In the genomic region with DNA sequence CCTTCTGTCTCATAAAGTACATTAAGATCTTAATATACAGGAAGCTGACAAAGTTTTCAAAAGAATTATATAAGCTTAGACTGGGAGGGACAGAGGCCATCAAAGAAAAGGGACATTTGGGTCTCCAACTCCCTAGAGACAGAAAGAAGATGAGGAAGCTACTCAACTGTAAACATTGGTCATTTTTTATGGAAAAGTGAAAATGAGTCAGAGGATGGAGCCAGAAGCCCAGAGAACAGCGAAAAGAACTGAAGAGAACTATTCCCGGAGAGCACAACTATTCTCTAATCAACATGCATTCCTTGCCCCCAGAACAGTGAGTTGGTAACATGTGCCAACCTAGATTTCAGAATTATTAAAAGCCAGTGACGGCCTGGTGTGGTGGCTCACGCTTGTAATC, we compare ENCODE assay signal across 9 cellular contexts.
"Had no signal": no experiment of that assay in that cellular context is flagged by ENCODE, and none has a peak within 500 bp of the region (broad histone marks: within the 10 kb centered on the region; RNA-seq: fewer than 3 reads in every experiment).

No MANE protein-coding gene starts in this region.

- H3K4me3 Mint-ChIP-seq: HFFc6, IgD-negative memory B cell had no signal

- ATAC-seq: HCT116, HepG2 had no signal

- H3K4me1 ChIP-seq: HAP-1 had no signal

- H3K36me3 Mint-ChIP-seq: IgD-negative memory B cell had no signal

- H3K27ac Mint-ChIP-seq: HFFc6, IgD-negative memory B cell had no signal

- H3K27me3 Mint-ChIP-seq: IgD-negative memory B cell had no signal

- DNase-seq: GM23248, GOT3, H7, HFFc6 had no signal

- H3K36me3 ChIP-seq: HAP-1 had no signal

- H3K4me1 Mint-ChIP-seq: IgD-negative memory B cell had no signal

- H3K9me3 Mint-ChIP-seq: HFFc6 had no signal

- H3K9me3 ChIP-seq: HAP-1 had no signal

- H3K4me3 ChIP-seq: GM23248, HAP-1 had no signal

- H3K27ac ChIP-seq: GM23248, HL-60 had no signal
